In the genomic region with DNA sequence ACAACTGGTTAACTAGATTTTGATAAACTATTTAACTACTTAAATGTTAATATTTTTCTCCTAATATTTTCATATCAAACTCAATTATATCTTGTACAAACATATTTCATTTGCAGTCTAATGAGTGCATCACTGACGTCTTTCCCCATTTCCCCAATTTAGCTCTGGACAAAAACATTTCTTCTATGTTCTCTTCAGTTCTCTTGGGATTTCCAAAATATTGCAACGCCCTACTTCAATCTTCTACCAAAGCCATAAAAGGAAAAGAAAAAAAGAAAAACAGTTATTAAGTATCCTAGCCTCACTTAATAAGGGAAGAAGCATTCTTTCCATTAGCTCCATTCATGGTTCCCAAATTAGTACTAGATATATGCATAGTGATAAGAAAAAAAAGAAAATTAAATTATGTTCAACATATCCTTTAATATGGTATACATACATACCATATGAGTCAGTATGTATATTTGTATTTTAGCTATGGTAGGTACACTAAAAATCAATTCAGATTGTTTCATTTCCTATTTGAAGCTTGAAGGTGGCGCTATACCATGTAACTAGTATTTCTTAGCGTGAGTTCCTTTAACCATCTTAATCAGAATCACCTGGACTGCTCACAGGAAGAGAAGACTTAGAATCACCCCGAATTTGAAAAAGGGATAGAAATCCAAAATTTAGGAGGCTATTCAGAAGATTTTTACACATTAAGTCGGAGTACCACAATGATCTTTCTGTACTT, we compare ENCODE assay signal across 16 cellular contexts. TPM values are rescaled to one million over a fixed set of nuclear protein-coding genes. Genes with fewer than 3 reads are reported as not detected.
DNase-seq lines count a peak whose midpoint lies in the region; ATAC-seq, FAIRE-seq and TF ChIP-seq lines count a peak whose summit lies in the region.
"Had no signal": no experiment of that assay in that cellular context is flagged by ENCODE, and none has a peak within 500 bp of the region (broad histone marks: within the 10 kb centered on the region; RNA-seq: fewer than 3 reads in every experiment).

No MANE protein-coding gene starts in this region.

- H3K79me2 ChIP-seq in H1 (ENCODE audit: control insufficient read depth in 1 of 2, insufficient read depth in 2 of 2, low read length in 2 of 2), result peaks cover 0 to 31% of the 10 kb centered on the region in 2 experiments; a peak in 2 of 4 replicates

- no peak overlapping the region for H3K56ac ChIP-seq in H1 (replicated peaks; ENCODE audit: insufficient read length, low read depth, low read length)

- POLR2A ChIA-PET in CD4-positive, alpha-beta T cell (lab: Charles Lee), result interaction anchor here (1.5 to 6.3 kb wide), 2 partner anchors 9 to 24 kb away, joined by 5 to 63 read pairs; partner anchors contain the start of gene FBXL3
- POLR2A ChIA-PET in H1 (lab: Charles Lee; ENCODE audit: partially characterized antibody), result interaction anchor here (0.6 kb wide), 1 partner anchor 15 kb away, joined by 3 read pairs; no protein-coding TSS in a partner anchor

- no peak overlapping the region for H2BK15ac ChIP-seq in H1 (ENCODE audit: low read length)

- peaks cover 0 to 7% of the 10 kb centered on the region in 2 experiments for H4K20me1 ChIP-seq in H1 (replicated peaks in 1 of 2; ENCODE audit: control insufficient read depth in 1 of 2, insufficient read depth in 2 of 2, low read length in 2 of 2)

- H3K4me3 ChIP-seq in LNCaP clone FGC (ENCODE audit: low read depth, low read length) (no peak overlapping the region), H1 (ENCODE audit: extremely low read depth in 1 of 4, insufficient read depth in 2 of 4, low read depth in 3 of 4, low read length in 4 of 4) (no peak overlapping the region), gastrocnemius medialis (no peak overlapping the region), upper lobe of right lung (no peak overlapping the region)
- H3K4me3 ChIP-seq: BLaER1, left lung had no signal

- no peak for TF ChIP-seq CTCF in CD4-positive, alpha-beta T cell (IDR thresholded peaks at IDR 0.05)
- TF ChIP-seq CTCF in LNCaP clone FGC (IDR thresholded peaks at IDR 0.05; ENCODE audit: control insufficient read depth, extremely low read depth, insufficient read depth) (0 out of 2 replicates have a peak, but pooled peaks have one; percentile 2), H1 (IDR thresholded peaks at IDR 0.05; ENCODE audit: control extremely low read depth in 1 of 3, insufficient read depth in 1 of 3, low read depth in 1 of 3, low read length in 3 of 3) (peak in 1 of 3 experiments; percentile 24; a peak in 2 of 4 replicates), gastrocnemius medialis (IDR thresholded peaks at IDR 0.05 in 4 of 5, conservative IDR thresholded peaks at IDR 0.05 in 1 of 5) (no peak), upper lobe of right lung (IDR thresholded peaks at IDR 0.05) (no peak), omental fat pad (IDR thresholded peaks at IDR 0.05) (no peak), GM13976 (IDR thresholded peaks at IDR 0.05; ENCODE audit: borderline replicate concordance, control extremely low read depth, extremely low read depth, insufficient read depth, missing control alignments) (no peak)

- no peak overlapping the region for H2AK5ac ChIP-seq in H1 (ENCODE audit: low read depth, low read length)

- CTCF ChIA-PET in CD4-positive, alpha-beta T cell (lab: Charles Lee), result interaction anchor here (1.2 to 1.5 kb wide), 2 partner anchors 8 to 9 kb away, joined by 3 to 5 read pairs; no protein-coding TSS in a partner anchor
- CTCF ChIA-PET in H1 (lab: Charles Lee; ENCODE audit: partially characterized antibody), result interaction anchor here (0.8 to 1.6 kb wide), 8 partner anchors 8 to 102 kb away, joined by 3 to 11 read pairs (median 4); no protein-coding TSS in a partner anchor

- H4K5ac ChIP-seq in H1 (ENCODE audit: insufficient read length, low read depth, low read length), result no peak overlapping the region

- no peak for ATAC-seq in CD4-positive, alpha-beta T cell (ENCODE audit: poor library complexity)
- ATAC-seq in gastrocnemius medialis (peak; percentile 59 to 82), GM18502 (IDR thresholded peaks at IDR 0.05; ENCODE audit: poor library complexity, unreplicated experiment) (no peak), upper lobe of right lung (no peak), omental fat pad (ENCODE audit: low FRiP score) (no peak)
- ATAC-seq: left lung had no signal

- TF ChIP-seq EP300 in H1 (IDR thresholded peaks at IDR 0.05; ENCODE audit: borderline replicate concordance in 1 of 2, low read depth in 2 of 2, low read length in 2 of 2), result no peak

- peaks cover 16 to 66% (median 30%) of the 10 kb centered on the region in 4 experiments for H3K36me3 ChIP-seq in H1 (ENCODE audit: control insufficient read depth in 2 of 4, insufficient read depth in 4 of 4, low read length in 3 of 4)
- peaks cover 7 to 63% of the 10 kb centered on the region in 2 donors for H3K36me3 ChIP-seq in gastrocnemius medialis
- H3K36me3 ChIP-seq in upper lobe of right lung, result peaks cover 71% of the 10 kb centered on the region

- WGBS in H1 (ENCODE audit: extremely low coverage in 1 of 2, insufficient coverage in 1 of 2, insufficient read length in 1 of 2, insufficient replicate concordance in 2 of 2, low coverage in 1 of 2, low lambda C conversion rate in 2 of 2, missing lambda C conversion rate in 1 of 2), 2 experiments, result 89% methylated on average over 6 of the region's 6 CpGs; no CpG with 5 or more reads in 1 of the 2 experiments

- H3K9me3 ChIP-seq in CD4-positive, alpha-beta T cell (ENCODE audit: control insufficient read depth, low read length), result no peaks in the 10 kb centered on the region
- H3K9me3 ChIP-seq in H1 (ENCODE audit: insufficient read depth in 2 of 2, low read depth in 1 of 2, low read length in 1 of 2) (no peaks in the 10 kb centered on the region), gastrocnemius medialis (no peaks in the 10 kb centered on the region), upper lobe of right lung (no peaks in the 10 kb centered on the region)
- H3K9me3 ChIP-seq: BLaER1, left lung had no signal

- peaks cover 94% of the 10 kb centered on the region for H3K36me3 Mint-ChIP-seq in CD4-positive, alpha-beta T cell (ENCODE audit: low read depth)

- no peak overlapping the region for H2BK5ac ChIP-seq in H1 (ENCODE audit: low read depth, low read length)

- no peaks in the 10 kb centered on the region for H3K27me3 ChIP-seq in CD4-positive, alpha-beta T cell (ENCODE audit: control insufficient read depth, insufficient read depth, low read length)
- H3K27me3 ChIP-seq in H1 (replicated peaks in 1 of 4; ENCODE audit: control insufficient read depth in 3 of 4, extremely low read depth in 1 of 4, insufficient read depth in 3 of 4, low read length in 3 of 4) (no peaks in the 10 kb centered on the region), gastrocnemius medialis (no peaks in the 10 kb centered on the region), upper lobe of right lung (no peaks in the 10 kb centered on the region)
- H3K27me3 ChIP-seq: BLaER1, brain microvascular endothelial cell, left lung had no signal

- intact Hi-C loops in CD4-positive, alpha-beta T cell (cut with DNase I, micrococcal nuclease), result no loop called here
- intact Hi-C loops in gastrocnemius medialis (cut with DNase I; ENCODE audit: low total_unique reads) (no loop called here), upper lobe of right lung (cut with DNase I) (no loop called here)

- H3K23me2 ChIP-seq in H1 (ENCODE audit: low read depth, low read length), result no peaks in the 10 kb centered on the region; the same call in 1 of the 2 replicates

- H3K4me2 ChIP-seq in H1 (ENCODE audit: insufficient read depth in 1 of 2, low read depth in 2 of 2, low read length in 2 of 2), result no peak overlapping the region
- H3K4me2 ChIP-seq: BLaER1 had no signal

- no peak overlapping the region for H3K14ac ChIP-seq in H1 (ENCODE audit: insufficient read length)

- in situ Hi-C loops in gastrocnemius medialis (cut with MboI; ENCODE audit: low sequenced_read_pairs in 4 of 4), result no loop called here
- in situ Hi-C loops in GM13976 (cut with MboI; ENCODE audit: low sequenced_read_pairs, unreplicated experiment), result no loop called here

- H3K4me1 ChIP-seq in H1 (replicated peaks in 1 of 4; ENCODE audit: control insufficient read depth in 3 of 4, insufficient read depth in 4 of 4, low read length in 3 of 4) (no peaks in the 10 kb centered on the region), gastrocnemius medialis (peaks cover 60 to 69% of the 10 kb centered on the region in 2 donors), upper lobe of right lung (peaks cover 44% of the 10 kb centered on the region)

- H3K27ac ChIP-seq in CD4-positive, alpha-beta T cell (ENCODE audit: low read depth, low read length), result no peak overlapping the region
- H3K27ac ChIP-seq in H1 (ENCODE audit: low read depth, low read length), result no peak overlapping the region
- peak overlapping the region; percentile 53 to 75 (median 64) for H3K27ac ChIP-seq in gastrocnemius medialis
- H3K27ac ChIP-seq in upper lobe of right lung, result no peak overlapping the region
- H3K27ac ChIP-seq: BLaER1, brain microvascular endothelial cell had no signal

- no peak overlapping the region for H3K23ac ChIP-seq in H1 (ENCODE audit: insufficient read length)

- H2BK12ac ChIP-seq in H1 (ENCODE audit: low read depth, low read length), result no peak overlapping the region

- H2BK120ac ChIP-seq in H1 (replicated peaks; ENCODE audit: low read depth, low read length), result no peak overlapping the region

- TF ChIP-seq POLR2A in H1 (IDR thresholded peaks at IDR 0.05; ENCODE audit: control extremely low read depth in 1 of 2, low read depth in 2 of 2, low read length in 2 of 2), result no peak
- no peak for TF ChIP-seq POLR2A in gastrocnemius medialis (IDR thresholded peaks at IDR 0.05)

- H2AFZ ChIP-seq in H1 (ENCODE audit: low read length), result no peak overlapping the region

- no peaks in the 10 kb centered on the region for H3K9me3 Mint-ChIP-seq in CD4-positive, alpha-beta T cell
- H3K9me3 Mint-ChIP-seq: activated CD4-positive, alpha-beta memory T cell treated with anti-CD3 and anti-CD28 coated beads, Interleukin-2, amount 10 ng/mL, durations not matched to agents 7 days and 5 days had no signal

- peak overlapping the region; percentile 61 for H3K27ac Mint-ChIP-seq in CD4-positive, alpha-beta T cell
- H3K27ac Mint-ChIP-seq: activated CD4-positive, alpha-beta memory T cell treated with anti-CD3 and anti-CD28 coated beads, Interleukin-2, amount 10 ng/mL, durations not matched to agents 7 days and 5 days had no signal

- H3K4ac ChIP-seq in H1 (replicated peaks; ENCODE audit: insufficient read length, low read depth, low read length), result no peak overlapping the region

- no peak for DNase-seq in CD4-positive, alpha-beta T cell
- DNase-seq in LNCaP clone FGC (ENCODE audit: low read depth) (no peak), H1 (ENCODE audit: low read depth in 1 of 2, low spot score in 2 of 2) (no peak), gastrocnemius medialis (no peak), upper lobe of right lung (no peak), omental fat pad (ENCODE audit: low spot score) (no peak), GM13976 (ENCODE audit: low spot score) (no peak)
- DNase-seq: activated CD4-positive, alpha-beta memory T cell treated with anti-CD3 and anti-CD28 coated beads, Interleukin-2, amount 10 ng/mL, durations not matched to agents 7 days and 5 days; activated gamma-delta T cell treated with Interleukin-2 at 50 U/mL for 16 hours; brain microvascular endothelial cell; DMS53; left lung; NCI-H1694; SW 1271 had no signal

- no peak overlapping the region for H4K8ac ChIP-seq in H1 (ENCODE audit: extremely low read depth, insufficient read depth, low read length)

- H3K18ac ChIP-seq in H1 (ENCODE audit: extremely low read depth, low read length), result no peak overlapping the region

- H3K4me3 Mint-ChIP-seq in CD4-positive, alpha-beta T cell, result no peak overlapping the region
- H3K4me3 Mint-ChIP-seq: activated CD4-positive, alpha-beta memory T cell treated with anti-CD3 and anti-CD28 coated beads, Interleukin-2, amount 10 ng/mL, durations not matched to agents 7 days and 5 days had no signal

- no peaks in the 10 kb centered on the region for H3K27me3 Mint-ChIP-seq in CD4-positive, alpha-beta T cell
- H3K27me3 Mint-ChIP-seq: activated CD4-positive, alpha-beta memory T cell treated with anti-CD3 and anti-CD28 coated beads, Interleukin-2, amount 10 ng/mL, durations not matched to agents 7 days and 5 days had no signal

- peaks cover 78% of the 10 kb centered on the region for H3K4me1 Mint-ChIP-seq in CD4-positive, alpha-beta T cell (ENCODE audit: low read depth)

- TF ChIP-seq RAD21 in H1 (IDR thresholded peaks at IDR 0.05 in 1 of 2, conservative IDR thresholded peaks at IDR 0.05 in 1 of 2; ENCODE audit: low read depth in 2 of 2, low read length in 2 of 2), result peak; percentile 16 to 23; a peak in 2 of 4 replicates

- H2BK20ac ChIP-seq in H1 (ENCODE audit: low read length), result no peak overlapping the region

- no peak for FAIRE-seq in H1 (lab: Jason Lieb, UNC)

- 0 out of 2 replicates have a peak, but pooled peaks cover 3% of the 10 kb centered on the region for H3K79me1 ChIP-seq in H1 (ENCODE audit: low read depth, low read length)

- H4K91ac ChIP-seq in H1 (replicated peaks; ENCODE audit: insufficient read length, low read length), result no peak overlapping the region

- no peak overlapping the region for H3K9ac ChIP-seq in H1 (replicated peaks in 1 of 4; ENCODE audit: extremely low read depth in 1 of 4, low read depth in 3 of 4, low read length in 3 of 4)
- H3K9ac ChIP-seq: BLaER1 had no signal

RNA-seq across cellular contexts. Expression of gene FBXL3, which starts 9.9 kb away (rescaled TPM):
- total RNA-seq in CD4-positive, alpha-beta T cell, result 10 to 100 TPM; 88.7 to 90.4 TPM
- total RNA-seq in H1 (2021; fragmentation: NEBNext Ultra II Directional; extraction: Animal tissue kit (Norgen Biotek cat#: 25700)), result 14.9 and 15.5 TPM in 2 replicates
- 4.2 and 4.9 TPM in 2 replicates for polyA plus RNA-seq in H1 (2011; rRNA removed)
- 5.4 TPM for polyA plus RNA-seq in H1 (2011; cell fraction: cytosol; rRNA removed)
- 4.9 TPM for polyA plus RNA-seq in H1 (2011; cell fraction: nucleus; rRNA removed)
- polyA plus RNA-seq in H1 (2012, experiment 1 of 2), result 4.0 to 8.0 TPM (median 6.3 TPM) in 4 replicates
- polyA plus RNA-seq in H1 (2012, experiment 2 of 2), result 0.59 TPM
- polyA plus RNA-seq in H1 (2013, experiment 1 of 2), result 6.9 TPM
- 6.6 TPM for polyA plus RNA-seq in H1 (2013, experiment 2 of 2)
- polyA minus RNA-seq in H1 (2011; rRNA and poly(A)+ RNA removed), result 11.5 and 15.0 TPM in 2 replicates
- 9.3 TPM for polyA minus RNA-seq in H1 (2011; cell fraction: cytosol; rRNA and poly(A)+ RNA removed)
- polyA minus RNA-seq in H1 (2011; cell fraction: nucleus; rRNA and poly(A)+ RNA removed), result 19.3 TPM
- total RNA-seq in gastrocnemius medialis (10 to 100 TPM; 50.6 to 75.6 (median 64.4) TPM), upper lobe of right lung (49.4 TPM), omental fat pad (100 to 1,000 TPM in 1 of 4 donors, 10 to 100 TPM in 3; 62.3 to 121 (median 74.8) TPM)

RNA-seq across cellular contexts. Expression of gene CLN5, which starts 25.2 kb away (rescaled TPM):
- 10 to 100 TPM; 37.4 to 42.9 TPM for total RNA-seq in CD4-positive, alpha-beta T cell
- 6.5 and 10.1 TPM in 2 replicates for total RNA-seq in H1 (2021; fragmentation: NEBNext Ultra II Directional; extraction: Animal tissue kit (Norgen Biotek cat#: 25700))
- polyA plus RNA-seq in H1 (2011; rRNA removed), result 5.2 and 5.3 TPM in 2 replicates
- 7.2 TPM for polyA plus RNA-seq in H1 (2011; cell fraction: cytosol; rRNA removed)
- 10.0 TPM for polyA plus RNA-seq in H1 (2011; cell fraction: nucleus; rRNA removed)
- 4.5 to 7.6 TPM (median 5.2 TPM) in 4 replicates for polyA plus RNA-seq in H1 (2012, experiment 1 of 2)
- polyA plus RNA-seq in H1 (2012, experiment 2 of 2), result 0.87 TPM
- polyA plus RNA-seq in H1 (2013, experiment 1 of 2), result 8.7 TPM
- 8.7 TPM for polyA plus RNA-seq in H1 (2013, experiment 2 of 2)
- polyA minus RNA-seq in H1 (2011; rRNA and poly(A)+ RNA removed), result 5.0 and 6.1 TPM in 2 replicates
- polyA minus RNA-seq in H1 (2011; cell fraction: cytosol; rRNA and poly(A)+ RNA removed), result 3.7 TPM
- polyA minus RNA-seq in H1 (2011; cell fraction: nucleus; rRNA and poly(A)+ RNA removed), result 18.9 TPM
- total RNA-seq in gastrocnemius medialis, result 10 to 100 TPM in 1 of 4 donors, 1 to 10 TPM in 3; 4.5 to 10.1 (median 7.1) TPM
- 41.8 TPM for total RNA-seq in upper lobe of right lung
- 10 to 100 TPM; 13.0 to 31.9 (median 28.5) TPM for total RNA-seq in omental fat pad

Comparison
In these comparisons a context has a peak if more than half of its experiments do, and no peak if none do; other contexts are left out.
1. ATAC-seq: peak in gastrocnemius medialis (2 of 2); none in CD4-positive, alpha-beta T cell (single experiment), GM18502 (single experiment), upper lobe of right lung (single experiment) and omental fat pad (single experiment).
2. H3K27ac ChIP-seq: peak in gastrocnemius medialis (4 of 4); none in CD4-positive, alpha-beta T cell (single experiment), H1 (single experiment) and upper lobe of right lung (single experiment).